In the genomic region with DNA sequence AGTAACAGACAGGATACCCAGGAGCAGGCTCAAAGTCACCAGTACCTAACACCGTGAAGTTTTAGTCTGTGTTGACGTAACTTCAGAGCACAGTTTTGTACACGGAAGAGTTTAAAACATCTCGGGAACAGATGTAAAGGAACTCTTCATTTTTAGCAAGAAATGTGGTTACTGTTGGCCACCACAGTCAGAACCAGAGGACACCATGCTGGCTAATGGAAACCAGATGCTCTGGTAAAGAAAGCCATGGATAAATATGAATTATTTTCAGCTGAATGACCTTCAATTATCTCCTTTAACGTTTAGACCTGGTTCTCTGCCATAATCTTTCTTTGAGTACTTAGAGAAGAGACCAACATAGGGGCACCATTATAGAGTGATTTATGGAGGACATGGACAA, we compare ENCODE assay signal across 21 cellular contexts.
DNase-seq lines count a peak whose midpoint lies in the region; ATAC-seq, FAIRE-seq and TF ChIP-seq lines count a peak whose summit lies in the region.
"Had no signal": no experiment of that assay in that cellular context is flagged by ENCODE, and none has a peak within 500 bp of the region (broad histone marks: within the 10 kb centered on the region; RNA-seq: fewer than 3 reads in every experiment).

No MANE protein-coding gene starts in this region.

- peaks cover 3% of the 10 kb centered on the region for H3K4me1 ChIP-seq in endodermal cell (ENCODE audit: control insufficient read depth, insufficient read depth, low read length)
- no peaks in the 10 kb centered on the region for H3K4me1 ChIP-seq in neuronal stem cell (ENCODE audit: control insufficient read depth in 2 of 2, insufficient read depth in 1 of 2, low read depth in 1 of 2, low read length in 2 of 2)
- H3K4me1 ChIP-seq: BE2C had no signal

- H3K4me1 Mint-ChIP-seq in endodermal cell, result peaks cover 2% of the 10 kb centered on the region
- H3K4me1 Mint-ChIP-seq: activated B cell treated with CpG ODN at 0.5 μM for 24 hours; stimulated activated effector memory CD8-positive, alpha-beta T cell treated with anti-CD3 and anti-CD28 coated beads, Interleukin-12 subunit alpha, Interleukin-12 subunit beta, amount 100 ng/mL, for 72 hours had no signal

- ATAC-seq in GM19395 (IDR thresholded peaks at IDR 0.05; ENCODE audit: unreplicated experiment), result no peak
- ATAC-seq: activated CD8-positive, alpha-beta T cell treated with anti-CD3 and anti-CD28 coated beads for 36 hours; activated T-cell treated with anti-CD3 and anti-CD28 coated beads, Interleukin-2, amount 50 U/mL, for 4 hours; left lobe of liver; stimulated activated effector memory CD8-positive, alpha-beta T cell treated with anti-CD3 and anti-CD28 coated beads, Interleukin-12 subunit alpha, Interleukin-12 subunit beta, amount 100 ng/mL, for 72 hours had no signal

- TF ChIP-seq POLR2A in H54 (IDR thresholded peaks at IDR 0.05; ENCODE audit: low read depth, low read length), result no peak

- H3K4me3 Mint-ChIP-seq in endodermal cell, result no peak overlapping the region
- H3K4me3 Mint-ChIP-seq: activated B cell treated with CpG ODN at 0.5 μM for 24 hours; activated CD8-positive, alpha-beta T cell treated with anti-CD3 and anti-CD28 coated beads for 36 hours; activated T-cell treated with anti-CD3 and anti-CD28 coated beads, Interleukin-2, amount 50 U/mL, for 4 hours; H9; stimulated activated effector memory CD8-positive, alpha-beta T cell treated with anti-CD3 and anti-CD28 coated beads, Interleukin-12 subunit alpha, Interleukin-12 subunit beta, amount 100 ng/mL, for 72 hours had no signal

- H3K4me2 ChIP-seq in neuronal stem cell (ENCODE audit: insufficient read depth, low read length, poor library complexity, severe bottlenecking), result no peak overlapping the region

- TF ChIP-seq CTCF in BJ (IDR thresholded peaks at IDR 0.05; ENCODE audit: insufficient read depth, low read depth, low read length) (no peak), endodermal cell (conservative IDR thresholded peaks at IDR 0.05) (no peak)

- H3K4ac ChIP-seq in neuronal stem cell (ENCODE audit: low read length), result no peak overlapping the region

- H3K23ac ChIP-seq in neuronal stem cell (ENCODE audit: low read depth, low read length, poor library complexity), result no peak overlapping the region

- 77 to 81% methylated on average over 5 of the region's 5 CpGs for WGBS in endodermal cell (ENCODE audit: insufficient coverage in 1 of 2, insufficient read length in 1 of 2), 2 experiments
- no CpG with 5 or more reads among the region's 5 CpGs for WGBS in neuronal stem cell (ENCODE audit: extremely low coverage in 2 of 2, insufficient read length in 2 of 2, insufficient replicate concordance in 1 of 2), 2 donors

- no peak overlapping the region for H2AFZ ChIP-seq in neuronal stem cell (ENCODE audit: low read length)

- no peak overlapping the region for H2BK12ac ChIP-seq in neuronal stem cell (ENCODE audit: low read length)

- H2BK15ac ChIP-seq in neuronal stem cell (ENCODE audit: low read length), result no peak overlapping the region

- H4K91ac ChIP-seq in neuronal stem cell (ENCODE audit: low read depth, low read length, poor library complexity), result no peak overlapping the region

- H2BK5ac ChIP-seq in neuronal stem cell (ENCODE audit: low read length), result no peak overlapping the region

- no peak for FAIRE-seq in H54 (lab: Jason Lieb, UNC)
- FAIRE-seq: RCC 7860 had no signal

- POLR2A ChIA-PET in BJ (lab: Charles Lee), result no interaction called here

- CTCF ChIA-PET in BJ (lab: Yijun Ruan, JAX), result interaction anchor here (0.9 kb wide), 2 partner anchors 23 to 163 kb away, joined by 3 to 5 read pairs; no protein-coding TSS in a partner anchor

- peaks cover 4% of the 10 kb centered on the region for H3K9me3 Mint-ChIP-seq in endodermal cell
- H3K9me3 Mint-ChIP-seq: activated B cell treated with CpG ODN at 0.5 μM for 24 hours; activated CD8-positive, alpha-beta T cell treated with anti-CD3 and anti-CD28 coated beads for 36 hours; activated T-cell treated with anti-CD3 and anti-CD28 coated beads, Interleukin-2, amount 50 U/mL, for 4 hours; H9; stimulated activated effector memory CD8-positive, alpha-beta T cell treated with anti-CD3 and anti-CD28 coated beads, Interleukin-12 subunit alpha, Interleukin-12 subunit beta, amount 100 ng/mL, for 72 hours had no signal

- no peak overlapping the region for H3K18ac ChIP-seq in neuronal stem cell (ENCODE audit: low read length)

- no peak overlapping the region for H3K14ac ChIP-seq in neuronal stem cell (ENCODE audit: low read length)

- DNase-seq in BJ (ENCODE audit: low read depth) (peak; percentile 54), NCI-H2227 (lab: John Stamatoyannopoulos, UW; ENCODE audit: unreplicated experiment) (peak; percentile 80), endodermal cell (no peak), neuronal stem cell (ENCODE audit: low spot score) (no peak), NCI-H526 treated with DMSO at 0.1 percent for 48 hours (lab: John Stamatoyannopoulos, UW) (no peak), H54 (ENCODE audit: insufficient read length, low spot score) (no peak), NCI-H524 (lab: John Stamatoyannopoulos, UW) (no peak)
- DNase-seq: activated B cell treated with CpG ODN at 0.5 μM for 24 hours; activated CD8-positive, alpha-beta T cell treated with anti-CD3 and anti-CD28 coated beads for 36 hours; activated naive CD4-positive, alpha-beta T cell treated with anti-CD3 and anti-CD28 coated beads, Interleukin-2, amount 50 U/mL, for 16 hours; activated T-cell treated with anti-CD3 and anti-CD28 coated beads, Interleukin-2, amount 50 U/mL, for 4 hours; BE2C; H9; NCI-H146; stimulated activated CD4-positive, alpha-beta T cell treated with anti-CD3 and anti-CD28 coated beads, Interleukin-15, amount 100 ng/mL, for 24 hours; T-helper 9 cell had no signal

- no peak overlapping the region for H3K9ac ChIP-seq in endodermal cell (ENCODE audit: extremely low read depth, low read length, poor library complexity, severe bottlenecking)
- no peak overlapping the region for H3K9ac ChIP-seq in neuronal stem cell (ENCODE audit: low read depth, low read length, poor library complexity)

- H4K8ac ChIP-seq in neuronal stem cell (ENCODE audit: low read depth, low read length), result peak overlapping the region; percentile 43

- H3K9me3 ChIP-seq in endodermal cell (ENCODE audit: control insufficient read depth, low read length), result no peaks in the 10 kb centered on the region
- H3K9me3 ChIP-seq in neuronal stem cell (replicated peaks in 1 of 2; ENCODE audit: control insufficient read depth in 2 of 2, insufficient read depth in 1 of 2, low read depth in 1 of 2, low read length in 2 of 2), result no peaks in the 10 kb centered on the region
- H3K9me3 ChIP-seq: BE2C had no signal

- H3K27me3 Mint-ChIP-seq in endodermal cell (ENCODE audit: insufficient read depth), result peaks cover 36% of the 10 kb centered on the region
- H3K27me3 Mint-ChIP-seq: activated B cell treated with CpG ODN at 0.5 μM for 24 hours had no signal

- no peak overlapping the region for H2BK120ac ChIP-seq in neuronal stem cell (ENCODE audit: low read depth, low read length)

- no peak overlapping the region for H3K27ac Mint-ChIP-seq in endodermal cell
- H3K27ac Mint-ChIP-seq: activated B cell treated with CpG ODN at 0.5 μM for 24 hours; activated CD8-positive, alpha-beta T cell treated with anti-CD3 and anti-CD28 coated beads for 36 hours; H9; stimulated activated effector memory CD8-positive, alpha-beta T cell treated with anti-CD3 and anti-CD28 coated beads, Interleukin-12 subunit alpha, Interleukin-12 subunit beta, amount 100 ng/mL, for 72 hours had no signal

- H3K36me3 ChIP-seq in BJ (ENCODE audit: control insufficient read depth, insufficient read depth, low read length) (no peaks in the 10 kb centered on the region), endodermal cell (ENCODE audit: control insufficient read depth, insufficient read depth, low read length) (no peaks in the 10 kb centered on the region), neuronal stem cell (replicated peaks in 1 of 2; ENCODE audit: control insufficient read depth in 2 of 2, insufficient read depth in 2 of 2, low read length in 2 of 2) (no peaks in the 10 kb centered on the region)
- H3K36me3 ChIP-seq: BE2C had no signal

- no peaks in the 10 kb centered on the region for H3K36me3 Mint-ChIP-seq in endodermal cell (ENCODE audit: low read depth)
- H3K36me3 Mint-ChIP-seq: stimulated activated effector memory CD8-positive, alpha-beta T cell treated with anti-CD3 and anti-CD28 coated beads, Interleukin-12 subunit alpha, Interleukin-12 subunit beta, amount 100 ng/mL, for 72 hours had no signal

- H3K27ac ChIP-seq in endodermal cell (ENCODE audit: low read depth, low read length) (no peak overlapping the region), neuronal stem cell (replicated peaks; ENCODE audit: low read length) (no peak overlapping the region)

- no peaks in the 10 kb centered on the region for H3K79me1 ChIP-seq in neuronal stem cell (ENCODE audit: low read depth, low read length)

- H2AK5ac ChIP-seq in neuronal stem cell (ENCODE audit: low read depth, low read length), result no peak overlapping the region

- H3K27me3 ChIP-seq in BJ (ENCODE audit: control insufficient read depth, insufficient read depth, low read length) (no peaks in the 10 kb centered on the region), endodermal cell (ENCODE audit: control insufficient read depth, insufficient read depth, low read length, poor library complexity, severe bottlenecking) (peaks cover 44% of the 10 kb centered on the region), neuronal stem cell (ENCODE audit: control insufficient read depth in 3 of 3, insufficient read depth in 3 of 3, low read depth in 1 of 3, low read length in 3 of 3) (no peaks in the 10 kb centered on the region)
- H3K27me3 ChIP-seq: BE2C had no signal

- H3K4me3 ChIP-seq in BJ (ENCODE audit: low read depth, low read length) (no peak overlapping the region), endodermal cell (ENCODE audit: low read length) (peak overlapping the region; percentile 19), neuronal stem cell (ENCODE audit: low read length in 2 of 2) (no peak overlapping the region)
- H3K4me3 ChIP-seq: coronary artery had no signal

Comparison
In these comparisons a context has a peak if more than half of its experiments do, and no peak if none do; other contexts are left out.
1. DNase-seq: peak in BJ (single experiment) and NCI-H2227 (single experiment); none in endodermal cell (single experiment), neuronal stem cell (single experiment), NCI-H526 treated with DMSO at 0.1 percent for 48 hours (single experiment), H54 (single experiment) and NCI-H524 (0 of 2).